Comparison of ENCODE assay signal across 26 cellular contexts in the genomic region with DNA sequence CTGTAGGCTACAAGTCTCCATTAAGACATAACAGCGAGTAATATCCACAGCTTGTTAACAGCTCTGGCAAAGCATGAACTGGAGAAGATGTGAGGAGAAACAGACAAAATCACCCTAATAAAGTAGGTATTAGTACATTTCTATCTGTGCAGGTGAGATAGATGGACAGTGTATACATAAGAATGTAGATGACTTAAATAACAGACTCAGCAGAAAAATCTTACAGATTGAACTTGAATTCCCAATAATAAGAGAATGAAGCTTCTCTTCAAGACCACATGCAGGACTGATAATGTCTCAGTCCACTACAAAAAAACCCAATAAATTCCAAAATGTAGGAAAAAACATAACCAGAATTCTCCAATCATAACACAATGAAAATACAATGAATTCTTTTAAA.
"Had no signal": no experiment of that assay in that cellular context is flagged by ENCODE, and none has a peak within 500 bp of the region (broad histone marks: within the 10 kb centered on the region; RNA-seq: fewer than 3 reads in every experiment).

No MANE protein-coding gene starts in this region.

- ATAC-seq: effector memory CD8-positive, alpha-beta T cell; esophagus mucosa; foreskin keratinocyte; gastrocnemius medialis; gastroesophageal sphincter; heart left ventricle; heart right ventricle had no signal

- H3K27me3 Mint-ChIP-seq: dendritic cell treated with granulocyte-macrophage colony-stimulating factor and Interleukin-4, amounts not matched to agents 40 ng/mL and 50 ng/mL, for 4 days; effector memory CD8-positive, alpha-beta T cell had no signal

- FAIRE-seq: colon, endometrium, endothelial cell of umbilical vein had no signal

- H3K4me3 Mint-ChIP-seq: dendritic cell treated with granulocyte-macrophage colony-stimulating factor and Interleukin-4, amounts not matched to agents 40 ng/mL and 50 ng/mL, for 4 days; effector memory CD8-positive, alpha-beta T cell; endodermal cell had no signal

- H3K27ac Mint-ChIP-seq: dendritic cell treated with granulocyte-macrophage colony-stimulating factor and Interleukin-4, amounts not matched to agents 40 ng/mL and 50 ng/mL, for 4 days; effector memory CD8-positive, alpha-beta T cell; endodermal cell had no signal

- H3K4me1 Mint-ChIP-seq: endodermal cell had no signal

- H3K9me3 Mint-ChIP-seq: dendritic cell treated with granulocyte-macrophage colony-stimulating factor and Interleukin-4, amounts not matched to agents 40 ng/mL and 50 ng/mL, for 4 days; effector memory CD8-positive, alpha-beta T cell had no signal

- H3K27me3 ChIP-seq: colonic mucosa, gastrocnemius medialis, heart left ventricle had no signal

- H3K4me3 ChIP-seq: colonic mucosa, coronary artery, dorsolateral prefrontal cortex, esophagus squamous epithelium, gastrocnemius medialis, gastroesophageal sphincter, heart left ventricle, heart right ventricle had no signal

- H3K9me3 ChIP-seq: colonic mucosa, gastrocnemius medialis had no signal

- H3K36me3 ChIP-seq: colonic mucosa, esophagus squamous epithelium, gastrocnemius medialis, gastroesophageal sphincter, heart left ventricle, heart right ventricle had no signal

- H3K4me1 ChIP-seq: colonic mucosa, esophagus squamous epithelium, foreskin keratinocyte, gastrocnemius medialis, gastroesophageal sphincter had no signal

- H3K27ac ChIP-seq: colonic mucosa, coronary artery, dorsolateral prefrontal cortex, epithelial cell of prostate, esophagus squamous epithelium, foreskin keratinocyte, gastrocnemius medialis, gastroesophageal sphincter, heart left ventricle, heart right ventricle had no signal

- DNase-seq: colonic mucosa; cortex of kidney; dermis blood vessel endothelial cell; dorsolateral prefrontal cortex; effector CD4-positive, alpha-beta T cell; effector CD8-positive, alpha-beta T cell; effector memory CD4-positive, alpha-beta T cell; effector memory CD8-positive, alpha-beta T cell; endodermal cell; erythroblast; esophagus squamous epithelium; foreskin fibroblast; foreskin keratinocyte; foreskin melanocyte; gastrocnemius medialis; glutamatergic neuron; heart left ventricle; heart right ventricle had no signal
